Comparison of ENCODE assay signal across 22 cellular contexts in the genomic region with DNA sequence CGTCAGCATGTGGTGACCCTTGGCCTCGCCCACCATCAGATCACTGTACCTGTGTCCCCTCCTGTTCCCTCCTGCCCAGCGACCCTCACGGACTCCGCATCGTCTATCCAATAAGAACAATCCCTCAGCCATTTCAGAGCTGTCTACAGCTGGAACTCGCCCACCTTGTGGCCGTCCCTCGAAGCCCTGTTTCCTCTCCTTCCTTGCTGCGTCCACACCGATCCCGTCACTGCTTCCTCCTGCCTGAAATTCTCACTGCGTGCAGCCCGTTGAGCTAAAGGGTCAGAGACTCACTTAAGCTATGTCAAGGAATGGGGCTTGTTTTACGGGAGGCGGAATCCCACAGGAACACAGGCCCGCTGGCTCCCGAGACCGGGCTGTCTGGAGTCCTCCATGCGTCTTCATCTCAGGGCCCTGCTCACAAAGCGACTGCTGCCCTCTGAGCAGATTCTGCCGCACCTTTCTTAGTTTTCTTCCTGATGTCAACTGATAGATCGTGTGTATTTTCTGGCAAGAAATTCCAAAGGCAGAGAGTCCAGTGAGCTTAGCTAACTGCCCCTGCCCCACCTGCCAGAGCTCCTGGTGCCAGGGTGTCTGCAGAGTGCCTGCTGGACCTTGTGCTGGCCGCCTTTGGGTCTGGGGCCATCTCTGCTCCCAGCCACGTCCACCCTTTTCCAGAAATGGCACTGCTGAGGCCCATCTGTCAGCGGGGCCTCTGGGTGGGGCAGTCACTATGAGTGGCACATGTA. TPM values are rescaled to one million over a fixed set of nuclear protein-coding genes. Genes with fewer than 3 reads are reported as not detected.
A peak's percentile ranks its signal among the peaks of the same experiment; 100 is the strongest.
DNase-seq lines count a peak whose midpoint lies in the region; ATAC-seq and TF ChIP-seq lines count a peak whose summit lies in the region.
"Had no signal": no experiment of that assay in that cellular context is flagged by ENCODE, and none has a peak within 500 bp of the region (broad histone marks: within the 10 kb centered on the region; RNA-seq: fewer than 3 reads in every experiment).

No MANE protein-coding gene starts in this region.

- H3K9me3 Mint-ChIP-seq in neural crest cell = no peaks in the 10 kb centered on the region
- H3K9me3 Mint-ChIP-seq: activated CD4-positive, alpha-beta memory T cell treated with anti-CD3 and anti-CD28 coated beads, Interleukin-2, amount 10 ng/mL, durations not matched to agents 7 days and 5 days; activated naive CD8-positive, alpha-beta T cell treated with anti-CD3 and anti-CD28 coated beads for 36 hours; H9; natural killer cell treated with Interleukin-12 subunit alpha and Interleukin-12 subunit beta and Interleukin-15 and Interleukin-18, amount 100 ng/mL, for 72 hours; stimulated activated naive CD8-positive, alpha-beta T cell treated with anti-CD3 and anti-CD28 coated beads, Interleukin-15, amount 100 ng/mL, for 72 hours had no signal

- H3K27ac ChIP-seq in SJCRH30 = peak overlapping the region; percentile 48
- H3K27ac ChIP-seq in esophagus muscularis mucosa (replicated peaks in 1 of 4) = peak overlapping the region; percentile 56 to 76 (median 68)
- H3K27ac ChIP-seq in spleen = peak overlapping the region in 3 of 8 donors; percentile 33 to 41 (median 38)
- H3K27ac ChIP-seq: C4-2B had no signal

- no peak for TF ChIP-seq CTCF in esophagus muscularis mucosa (IDR thresholded peaks at IDR 0.05)
- TF ChIP-seq CTCF in neural crest cell (conservative IDR thresholded peaks at IDR 0.05) = no peak
- TF ChIP-seq CTCF in spleen (IDR thresholded peaks at IDR 0.05 in 8 of 11, conservative IDR thresholded peaks at IDR 0.05 in 3 of 11) = no peak

- no peaks in the 10 kb centered on the region for H3K27me3 ChIP-seq in SJCRH30
- H3K27me3 ChIP-seq in esophagus muscularis mucosa = no peaks in the 10 kb centered on the region
- no peaks in the 10 kb centered on the region for H3K27me3 ChIP-seq in spleen (replicated peaks in 1 of 7)
- H3K27me3 ChIP-seq: tibial nerve had no signal

- intact Hi-C loops in esophagus muscularis mucosa (cut with DNase I) = loop anchor here (10.0 kb wide), 1 partner anchor 65 kb away; no protein-coding TSS in a partner anchor
- intact Hi-C loops in spleen (cut with DNase I; ENCODE audit: low total_unique reads) = no loop called here

- no peak for TF ChIP-seq POLR2A in esophagus muscularis mucosa (IDR thresholded peaks at IDR 0.05; ENCODE audit: low read depth)
- TF ChIP-seq POLR2A in spleen (IDR thresholded peaks at IDR 0.05) = no peak

- no peak for ATAC-seq in HG03039 (IDR thresholded peaks at IDR 0.05; ENCODE audit: unreplicated experiment)
- ATAC-seq: natural killer cell treated with Interleukin-12 subunit alpha and Interleukin-12 subunit beta and Interleukin-15 and Interleukin-18, amount 100 ng/mL, for 72 hours; stimulated activated naive CD8-positive, alpha-beta T cell treated with anti-CD3 and anti-CD28 coated beads, Interleukin-15, amount 100 ng/mL, for 72 hours had no signal

- no peak for DNase-seq in SJCRH30
- no peak for DNase-seq in esophagus muscularis mucosa (ENCODE audit: extremely low spot score)
- DNase-seq in neural crest cell (ENCODE audit: low read depth, low spot score) = no peak
- peak; percentile 62 for DNase-seq in spleen
- no peak for DNase-seq in NCI-H345 (lab: John Stamatoyannopoulos, UW)
- DNase-seq in CD1c-positive myeloid dendritic cell (ENCODE audit: extremely low spot score) = no peak
- DNase-seq: activated CD4-positive, alpha-beta memory T cell treated with anti-CD3 and anti-CD28 coated beads, Interleukin-2, amount 10 ng/mL, durations not matched to agents 7 days and 5 days; activated CD4-positive, alpha-beta T cell treated with anti-CD3 and anti-CD28 coated beads for 1 hour; activated effector memory CD4-positive, alpha-beta T cell treated with anti-CD3 and anti-CD28 coated beads, Interleukin-2, amount 50 U/mL, for 16 hours; activated naive CD8-positive, alpha-beta T cell treated with anti-CD3 and anti-CD28 coated beads for 36 hours; Calu3; central memory CD4-positive, alpha-beta T cell; DND-41; NCI-H1436; NCI-H748 treated with DMSO at 0.1 percent for 48 hours; stimulated activated naive CD8-positive, alpha-beta T cell treated with anti-CD3 and anti-CD28 coated beads, Interleukin-15, amount 100 ng/mL, for 72 hours; T-helper 2 cell had no signal

- no peak for TF ChIP-seq EP300 in esophagus muscularis mucosa (IDR thresholded peaks at IDR 0.05)

- no peak overlapping the region for H3K4me3 Mint-ChIP-seq in neural crest cell
- H3K4me3 Mint-ChIP-seq: activated CD4-positive, alpha-beta memory T cell treated with anti-CD3 and anti-CD28 coated beads, Interleukin-2, amount 10 ng/mL, durations not matched to agents 7 days and 5 days; activated naive CD8-positive, alpha-beta T cell treated with anti-CD3 and anti-CD28 coated beads for 36 hours; H9; natural killer cell treated with Interleukin-12 subunit alpha and Interleukin-12 subunit beta and Interleukin-15 and Interleukin-18, amount 100 ng/mL, for 72 hours; stimulated activated naive CD8-positive, alpha-beta T cell treated with anti-CD3 and anti-CD28 coated beads, Interleukin-15, amount 100 ng/mL, for 72 hours had no signal

- H3K27me3 Mint-ChIP-seq in neural crest cell (ENCODE audit: low read depth) = no peaks in the 10 kb centered on the region
- H3K27me3 Mint-ChIP-seq: activated naive CD8-positive, alpha-beta T cell treated with anti-CD3 and anti-CD28 coated beads for 36 hours; stimulated activated naive CD8-positive, alpha-beta T cell treated with anti-CD3 and anti-CD28 coated beads, Interleukin-15, amount 100 ng/mL, for 72 hours had no signal

- WGBS in esophagus muscularis mucosa = 92% methylated on average over 26 of the region's 26 CpGs
- 80 to 88% (median 83%) methylated on average over 26 of the region's 26 CpGs for WGBS in spleen, 5 donors

- peaks cover 40% of the 10 kb centered on the region for H3K4me1 ChIP-seq in SJCRH30
- peaks cover 4 to 83% (median 66%) of the 10 kb centered on the region in 4 donors for H3K4me1 ChIP-seq in esophagus muscularis mucosa
- peaks cover 0 to 5% (median 0%) of the 10 kb centered on the region in 6 donors for H3K4me1 ChIP-seq in spleen

- H3K9me3 ChIP-seq in SJCRH30 (replicated peaks) (no peaks in the 10 kb centered on the region), esophagus muscularis mucosa (no peaks in the 10 kb centered on the region), spleen (no peaks in the 10 kb centered on the region)
- H3K9me3 ChIP-seq: tibial nerve had no signal

- no peak overlapping the region for H3K4me3 ChIP-seq in SJCRH30
- H3K4me3 ChIP-seq in esophagus muscularis mucosa = no peak overlapping the region
- H3K4me3 ChIP-seq in spleen = no peak overlapping the region
- H3K4me3 ChIP-seq: tibial nerve had no signal

- H3K4me1 Mint-ChIP-seq in neural crest cell = peaks cover 48% of the 10 kb centered on the region
- H3K4me1 Mint-ChIP-seq: activated CD4-positive, alpha-beta memory T cell treated with anti-CD3 and anti-CD28 coated beads, Interleukin-2, amount 10 ng/mL, durations not matched to agents 7 days and 5 days; activated naive CD8-positive, alpha-beta T cell treated with anti-CD3 and anti-CD28 coated beads for 36 hours; stimulated activated naive CD8-positive, alpha-beta T cell treated with anti-CD3 and anti-CD28 coated beads, Interleukin-15, amount 100 ng/mL, for 72 hours had no signal

- no peaks in the 10 kb centered on the region for H3K36me3 Mint-ChIP-seq in neural crest cell (ENCODE audit: low read depth)
- H3K36me3 Mint-ChIP-seq: activated naive CD8-positive, alpha-beta T cell treated with anti-CD3 and anti-CD28 coated beads for 36 hours; natural killer cell treated with Interleukin-12 subunit alpha and Interleukin-12 subunit beta and Interleukin-15 and Interleukin-18, amount 100 ng/mL, for 72 hours had no signal

- H3K36me3 ChIP-seq in SJCRH30 = 0 out of 2 replicates have a peak, but pooled peaks cover 2% of the 10 kb centered on the region
- H3K36me3 ChIP-seq in esophagus muscularis mucosa = no peaks in the 10 kb centered on the region
- H3K36me3 ChIP-seq in spleen = no peaks in the 10 kb centered on the region
- H3K36me3 ChIP-seq: tibial nerve had no signal

- peak overlapping the region; percentile 37 for H3K27ac Mint-ChIP-seq in neural crest cell (ENCODE audit: unreplicated experiment)
- H3K27ac Mint-ChIP-seq: activated CD4-positive, alpha-beta memory T cell treated with anti-CD3 and anti-CD28 coated beads, Interleukin-2, amount 10 ng/mL, durations not matched to agents 7 days and 5 days; activated naive CD8-positive, alpha-beta T cell treated with anti-CD3 and anti-CD28 coated beads for 36 hours; natural killer cell treated with Interleukin-12 subunit alpha and Interleukin-12 subunit beta and Interleukin-15 and Interleukin-18, amount 100 ng/mL, for 72 hours; stimulated activated naive CD8-positive, alpha-beta T cell treated with anti-CD3 and anti-CD28 coated beads, Interleukin-15, amount 100 ng/mL, for 72 hours had no signal

RNA-seq across cellular contexts. Expression of a gene that starts 35.3 kb away (rescaled TPM):
- 30.8 and 34.1 TPM in 2 replicates for total RNA-seq in SJCRH30 (2014; rRNA removed; shearing (Covaris generic))
- 10 to 100 TPM; 22.0 to 26.1 (median 23.4) TPM for total RNA-seq in esophagus muscularis mucosa
- total RNA-seq in neural crest cell = 7.3 and 8.4 TPM in 2 replicates
- total RNA-seq in spleen = 10 to 100 TPM in 5 of 7 donors, 1 to 10 TPM in 2; 7.5 to 30.5 (median 16.2) TPM
- 1 to 10 TPM; 1.5 to 5.3 (median 2.0) TPM for polyA plus RNA-seq in spleen
